Comparison of ENCODE assay signal across 9 cellular contexts in the genomic region with DNA sequence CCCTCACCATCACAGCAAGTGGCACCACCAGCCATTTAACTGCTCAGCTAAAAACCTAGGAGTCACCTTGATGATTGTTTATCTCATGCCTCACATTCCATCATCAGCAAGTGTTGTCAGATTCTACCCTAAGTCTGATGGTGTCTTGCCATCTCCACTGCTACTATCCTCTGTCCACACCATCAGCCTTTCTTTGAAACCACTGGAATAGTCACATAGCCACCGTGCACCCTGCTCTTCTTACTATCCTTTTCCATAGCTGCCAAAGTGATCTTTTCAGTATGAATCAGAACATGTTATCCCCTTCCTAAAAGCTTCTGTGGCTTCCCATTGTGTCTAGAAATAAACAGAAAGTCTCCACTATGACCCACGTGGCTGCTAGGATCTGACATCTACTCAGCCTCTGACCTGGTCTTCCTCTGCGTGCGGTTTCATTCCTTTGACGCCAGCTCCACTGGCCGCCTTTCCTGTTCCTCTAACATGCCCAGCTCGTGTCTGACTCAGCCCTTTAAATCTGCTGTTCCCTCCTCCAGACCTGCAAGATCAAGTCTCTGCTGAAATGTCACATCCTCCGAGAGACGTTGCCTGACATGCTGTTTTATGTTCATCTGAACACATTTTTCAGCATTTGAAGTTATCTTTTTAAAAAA. TPM values are rescaled to one million over a fixed set of nuclear protein-coding genes. Genes with fewer than 3 reads are reported as not detected.
DNase-seq lines count a peak whose midpoint lies in the region; ATAC-seq, FAIRE-seq and TF ChIP-seq lines count a peak whose summit lies in the region.
"Had no signal": no experiment of that assay in that cellular context is flagged by ENCODE, and none has a peak within 500 bp of the region (broad histone marks: within the 10 kb centered on the region; RNA-seq: fewer than 3 reads in every experiment).

No MANE protein-coding gene starts in this region.

- peak overlapping the region in 1 of 2 donors; percentile 18 for H3K27ac Mint-ChIP-seq in activated naive CD4-positive, alpha-beta T cell treated with anti-CD3 and anti-CD28 coated beads, Interleukin-2, amount 50 U/mL, for 72 hours

- no peaks in the 10 kb centered on the region for H3K36me3 Mint-ChIP-seq in activated naive CD4-positive, alpha-beta T cell treated with anti-CD3 and anti-CD28 coated beads, Interleukin-2, amount 50 U/mL, for 72 hours

- no peaks in the 10 kb centered on the region for H3K36me3 ChIP-seq in bronchial epithelial cell (ENCODE audit: control insufficient read depth, insufficient read depth, low read length)
- H3K36me3 ChIP-seq in uterus = no peaks in the 10 kb centered on the region

- intact Hi-C loops in uterus (cut with DNase I; ENCODE audit: low total_unique reads) = no loop called here

- H3K27ac ChIP-seq in uterus = peak overlapping the region in 1 of 2 donors; percentile 59

- no peak for TF ChIP-seq POLR2A in uterus (IDR thresholded peaks at IDR 0.05)

- H3K4me3 ChIP-seq in bronchial epithelial cell (ENCODE audit: low read depth, low read length) = no peak overlapping the region
- no peak overlapping the region for H3K4me3 ChIP-seq in uterus

- peak; percentile 18 to 70 for DNase-seq in activated naive CD4-positive, alpha-beta T cell treated with anti-CD3 and anti-CD28 coated beads, Interleukin-2, amount 50 U/mL, for 72 hours (ENCODE audit: low spot score in 2 of 2)
- no peak for DNase-seq in activated naive CD4-positive, alpha-beta T cell treated with anti-CD3 and anti-CD28 coated beads, Interleukin-2, amount 50 U/mL, for 16 hours
- DNase-seq in bronchial epithelial cell (ENCODE audit: low read depth) (peak; percentile 40), midbrain (lab: John Stamatoyannopoulos, UW) (peak; percentile 37), uterus (peak; percentile 18 to 61), NCI-H187 treated with DMSO at 0.1 percent for 48 hours (lab: John Stamatoyannopoulos, UW) (no peak)

- peaks cover 0 to 9% of the 10 kb centered on the region in 2 donors for H3K9me3 Mint-ChIP-seq in activated naive CD4-positive, alpha-beta T cell treated with anti-CD3 and anti-CD28 coated beads, Interleukin-2, amount 50 U/mL, for 72 hours

- FAIRE-seq in bronchial epithelial cell (lab: Jason Lieb, UNC) = no peak
- FAIRE-seq: GM18507 had no signal

- TF ChIP-seq CTCF in bronchial epithelial cell (IDR thresholded peaks at IDR 0.05; ENCODE audit: insufficient read depth, low read length, severe bottlenecking) = no peak
- TF ChIP-seq CTCF in uterus (IDR thresholded peaks at IDR 0.05) = no peak

- H3K4me1 ChIP-seq in uterus = no peaks in the 10 kb centered on the region

- H3K27me3 ChIP-seq in bronchial epithelial cell (ENCODE audit: control insufficient read depth, insufficient read depth, low read length) (no peaks in the 10 kb centered on the region), uterus (no peaks in the 10 kb centered on the region)

- ATAC-seq in activated naive CD4-positive, alpha-beta T cell treated with anti-CD3 and anti-CD28 coated beads, Interleukin-2, amount 50 U/mL, for 72 hours = peak; percentile 88 to 95
- ATAC-seq in GM21825 (IDR thresholded peaks at IDR 0.05; ENCODE audit: unreplicated experiment) (no peak), HG03520 (IDR thresholded peaks at IDR 0.05; ENCODE audit: unreplicated experiment) (no peak)

- H3K9me3 ChIP-seq in uterus = no peaks in the 10 kb centered on the region

RNA-seq across cellular contexts. Expression of a gene that starts 16.5 kb away (rescaled TPM):
- under 1 TPM in 1 of 2 donors, not detected in 1; 0.59 TPM for total RNA-seq in activated naive CD4-positive, alpha-beta T cell treated with anti-CD3 and anti-CD28 coated beads, Interleukin-2, amount 50 U/mL, for 72 hours
- total RNA-seq in bronchial epithelial cell (0.53 TPM in 1 of 2 replicates, not detected in the other), uterus (10 to 100 TPM in 3 of 4 donors, 1 to 10 TPM in 1; 9.8 to 22.9 (median 18.3) TPM)

RNA-seq across cellular contexts. Expression of a gene that starts 31.8 kb away (rescaled TPM):
- not detected for total RNA-seq in activated naive CD4-positive, alpha-beta T cell treated with anti-CD3 and anti-CD28 coated beads, Interleukin-2, amount 50 U/mL, for 72 hours
- not detected in 2 replicates for total RNA-seq in bronchial epithelial cell
- total RNA-seq in uterus = 10 to 100 TPM in 3 of 4 donors, 1 to 10 TPM in 1; 8.5 to 21.1 (median 14.5) TPM

Comparison
In these comparisons a context has a peak if more than half of its experiments do, and no peak if none do; other contexts are left out.
1. DNase-seq: peak in activated naive CD4-positive, alpha-beta T cell treated with anti-CD3 and anti-CD28 coated beads, Interleukin-2, amount 50 U/mL, for 72 hours (2 of 2), bronchial epithelial cell (single experiment), midbrain (single experiment) and uterus (2 of 2); none in activated naive CD4-positive, alpha-beta T cell treated with anti-CD3 and anti-CD28 coated beads, Interleukin-2, amount 50 U/mL, for 16 hours (single experiment) and NCI-H187 treated with DMSO at 0.1 percent for 48 hours (single experiment).
2. ATAC-seq: peak in activated naive CD4-positive, alpha-beta T cell treated with anti-CD3 and anti-CD28 coated beads, Interleukin-2, amount 50 U/mL, for 72 hours (2 of 2); none in GM21825 (single experiment) and HG03520 (single experiment).